ENCODE assay signal across 29 cellular contexts in the genomic region with DNA sequence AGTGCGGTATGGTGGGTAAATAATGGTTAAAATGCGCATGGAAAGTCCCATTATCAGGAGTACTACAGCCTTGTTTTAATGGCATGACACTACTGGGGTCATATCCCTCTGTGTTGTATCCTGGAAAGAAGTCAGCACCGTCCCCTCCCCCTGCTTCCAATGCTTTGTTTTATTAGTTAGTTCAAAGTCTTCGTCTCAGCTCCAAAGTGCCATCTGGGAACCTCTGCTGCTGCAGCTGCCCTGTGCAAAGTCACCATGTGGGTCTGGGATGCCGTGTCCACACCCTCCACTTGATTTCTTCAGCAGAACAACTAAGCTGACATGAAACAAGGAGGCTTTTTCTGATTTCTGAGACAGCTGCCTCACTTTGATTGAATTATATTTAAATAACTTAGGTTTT. TPM values are rescaled to one million over a fixed set of nuclear protein-coding genes. Genes with fewer than 3 reads are reported as not detected.
"Had no signal": no experiment of that assay in that cellular context is flagged by ENCODE, and none has a peak within 500 bp of the region (broad histone marks: within the 10 kb centered on the region; RNA-seq: fewer than 3 reads in every experiment).

No MANE protein-coding gene starts in this region.

- H3K36me3 Mint-ChIP-seq: activated naive CD8-positive, alpha-beta T cell; brain had no signal

- H3K4me3 ChIP-seq: K562, SJCRH30 had no signal

- H3K36me3 ChIP-seq: SJCRH30, WERI-Rb-1 had no signal

- H3K4me1 Mint-ChIP-seq: activated CD4-positive, alpha-beta memory T cell treated with anti-CD3 and anti-CD28 coated beads, Interleukin-2, amount 10 ng/mL, durations not matched to agents 7 days and 5 days; activated CD4-positive, alpha-beta T cell treated with anti-CD3 and anti-CD28 coated beads for 36 hours; activated T-helper 17 cell treated with anti-CD3 and anti-CD28 coated beads, Interleukin-2, amount 50 U/mL, for 72 hours had no signal

- H3K9me3 ChIP-seq: SJCRH30, SK-N-SH had no signal

- H3K4me2 ChIP-seq: SK-N-SH had no signal

- H3K4me1 ChIP-seq: SJCRH30 had no signal

- DNase-seq: activated CD4-positive, alpha-beta memory T cell treated with anti-CD3 and anti-CD28 coated beads, Interleukin-2, amount 10 ng/mL, durations not matched to agents 7 days and 5 days; activated CD4-positive, alpha-beta T cell treated with anti-CD3 and anti-CD28 coated beads for 36 hours; activated CD4-positive, alpha-beta T cell treated with anti-CD3 and anti-CD28 coated beads, Interleukin-2, amount 50 U/mL, for 1 hour; activated gamma-delta T cell; activated naive CD4-positive, alpha-beta T cell treated with anti-CD3 and anti-CD28 coated beads for 36 hours; activated T-cell treated with anti-CD3 and anti-CD28 coated beads for 4 hours; activated T-cell treated with anti-CD3 and anti-CD28 coated beads, Interleukin-2, amount 50 U/mL, for 48 hours; amygdala; Karpas-422; MM.1S; NCI-H1105; NCI-H1436; NCI-H1694 treated with DMSO at 0.1 percent for 48 hours; NCI-H2029 treated with DMSO at 0.1 percent for 48 hours; NCI-H226; NCI-H774; NK-92 treated with Interleukin-12 subunit alpha and Interleukin-12 subunit beta, amount 100 ng/mL, for 24 hours; OCI-M1; Right ventricle myocardium superior; SJCRH30; SK-N-SH; T-helper 1 cell; WERI-Rb-1 had no signal

- H3K27me3 ChIP-seq: SJCRH30 had no signal

- H3K9me3 Mint-ChIP-seq: activated CD4-positive, alpha-beta memory T cell treated with anti-CD3 and anti-CD28 coated beads, Interleukin-2, amount 10 ng/mL, durations not matched to agents 7 days and 5 days; activated naive CD4-positive, alpha-beta T cell treated with anti-CD3 and anti-CD28 coated beads for 36 hours; activated T-helper 17 cell treated with anti-CD3 and anti-CD28 coated beads, Interleukin-2, amount 50 U/mL, for 72 hours had no signal

- H3K4me3 Mint-ChIP-seq: activated CD4-positive, alpha-beta memory T cell treated with anti-CD3 and anti-CD28 coated beads, Interleukin-2, amount 10 ng/mL, durations not matched to agents 7 days and 5 days; activated CD4-positive, alpha-beta T cell treated with anti-CD3 and anti-CD28 coated beads for 36 hours; activated naive CD4-positive, alpha-beta T cell treated with anti-CD3 and anti-CD28 coated beads for 36 hours; activated naive CD8-positive, alpha-beta T cell; activated T-helper 17 cell treated with anti-CD3 and anti-CD28 coated beads, Interleukin-2, amount 50 U/mL, for 72 hours; brain had no signal

- H3K9ac ChIP-seq: SK-N-SH had no signal

- ATAC-seq: activated CD4-positive, alpha-beta T cell treated with anti-CD3 and anti-CD28 coated beads for 36 hours; activated T-helper 17 cell treated with anti-CD3 and anti-CD28 coated beads, Interleukin-2, amount 50 U/mL, for 72 hours; K562; Panc1 had no signal

- H3K27me3 Mint-ChIP-seq: activated naive CD8-positive, alpha-beta T cell; brain had no signal

- H3K27ac Mint-ChIP-seq: activated CD4-positive, alpha-beta memory T cell treated with anti-CD3 and anti-CD28 coated beads, Interleukin-2, amount 10 ng/mL, durations not matched to agents 7 days and 5 days; activated CD4-positive, alpha-beta T cell treated with anti-CD3 and anti-CD28 coated beads for 36 hours; activated naive CD4-positive, alpha-beta T cell treated with anti-CD3 and anti-CD28 coated beads for 36 hours; activated naive CD8-positive, alpha-beta T cell; activated T-helper 17 cell treated with anti-CD3 and anti-CD28 coated beads, Interleukin-2, amount 50 U/mL, for 72 hours had no signal

- H3K27ac ChIP-seq: RWPE1, SJCRH30, WERI-Rb-1 had no signal

RNA-seq across cellular contexts. Expression of a gene that starts 29.5 kb away (rescaled TPM):
- total RNA-seq: activated naive CD4-positive, alpha-beta T cell treated with anti-CD3 and anti-CD28 coated beads for 36 hours; activated T-helper 17 cell treated with anti-CD3 and anti-CD28 coated beads, Interleukin-2, amount 50 U/mL, for 72 hours had no signal
